Comparison of ENCODE assay signal across 26 cellular contexts in the genomic region with DNA sequence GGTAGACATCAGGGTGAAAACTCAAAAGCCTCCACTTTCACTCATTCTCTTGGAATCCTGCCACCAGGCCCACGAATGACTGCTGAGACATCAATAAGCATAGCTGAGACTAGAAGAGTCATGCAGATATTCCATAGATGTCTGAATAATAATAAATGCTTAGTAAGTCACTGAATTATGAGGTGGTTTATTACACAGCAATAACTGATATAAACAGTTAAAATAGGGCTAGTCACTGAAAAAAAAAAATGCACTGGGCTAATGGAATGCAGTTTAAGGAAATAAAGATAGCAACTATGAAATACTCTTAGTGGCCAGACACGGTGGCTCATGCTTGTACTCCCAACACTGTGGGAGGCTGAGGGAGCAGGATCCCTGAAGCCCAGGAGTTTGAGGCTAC.
DNase-seq lines count a peak whose midpoint lies in the region; ATAC-seq, FAIRE-seq and TF ChIP-seq lines count a peak whose summit lies in the region.
"Had no signal": no experiment of that assay in that cellular context is flagged by ENCODE, and none has a peak within 500 bp of the region (broad histone marks: within the 10 kb centered on the region; RNA-seq: fewer than 3 reads in every experiment).

No MANE protein-coding gene starts in this region.

- in situ Hi-C loops in brain microvascular endothelial cell (cut with HindIII; ENCODE audit: low pct_ligation_motif_present, low sequenced_read_pairs), result no loop called here

- H3K4me3 ChIP-seq in brain microvascular endothelial cell (ENCODE audit: low read depth, low read length), result no peak overlapping the region
- H3K4me3 ChIP-seq in testis, result no peak overlapping the region
- H3K4me3 ChIP-seq: SJCRH30 had no signal

- H3K9me3 ChIP-seq in testis, result no peaks in the 10 kb centered on the region
- H3K9me3 ChIP-seq: SJCRH30 had no signal

- no peak for ATAC-seq in GM21367 (IDR thresholded peaks at IDR 0.05; ENCODE audit: unreplicated experiment)
- ATAC-seq: HCT116, Right ventricle myocardium inferior, SK-N-SH treated with all-trans-retinoic acid at 6 μM for 48 hours had no signal

- no peaks in the 10 kb centered on the region for H3K27me3 ChIP-seq in brain microvascular endothelial cell (replicated peaks)
- no peaks in the 10 kb centered on the region for H3K27me3 ChIP-seq in testis
- H3K27me3 ChIP-seq: SJCRH30 had no signal

- intact Hi-C loops in testis (cut with DNase I; ENCODE audit: low total_unique reads), result no loop called here

- peak; percentile 13 for DNase-seq in AG08396 (ENCODE audit: low spot score)
- DNase-seq in RCC 7860 (ENCODE audit: low spot score), result peak; percentile 24
- DNase-seq in brain microvascular endothelial cell, result peak; percentile 54
- peak; percentile 67 for DNase-seq in iris pigment epithelial cell (ENCODE audit: low read depth)
- DNase-seq in DMS114 treated with DMSO at 0.1 percent for 48 hours (lab: John Stamatoyannopoulos, UW; ENCODE audit: unreplicated experiment), result no peak
- no peak for DNase-seq in testis
- DNase-seq in LoVo (ENCODE audit: low spot score), result no peak
- DNase-seq: Calu3, DMS153, DND-41, NCI-H1092, NCI-H1436, NCI-H187, NCI-H2081 treated with DMSO at 0.1 percent for 48 hours, NCI-H2171, NCI-H345, NCI-H510A treated with DMSO at 0.1 percent for 48 hours, NCI-H748 treated with DMSO at 0.1 percent for 48 hours, SJCRH30 had no signal

- TF ChIP-seq CTCF in brain microvascular endothelial cell (IDR thresholded peaks at IDR 0.05; ENCODE audit: low read depth, low read length, missing control alignments) (no peak), testis (IDR thresholded peaks at IDR 0.05) (no peak)

- peak overlapping the region; percentile 34 for H3K27ac ChIP-seq in brain microvascular endothelial cell
- no peak overlapping the region for H3K27ac ChIP-seq in testis
- H3K27ac ChIP-seq: 22Rv1, KMS-11, SJCRH30 had no signal

- no peak for TF ChIP-seq POLR2A in testis (IDR thresholded peaks at IDR 0.05)

- no peak for FAIRE-seq in RCC 7860 (lab: Jason Lieb, UNC)
- FAIRE-seq: H1 had no signal

- H3K4me1 ChIP-seq in testis, result no peaks in the 10 kb centered on the region
- H3K4me1 ChIP-seq: SJCRH30 had no signal

- WGBS in testis, 2 donors, result 41 to 57% methylated on average over 2 of the region's 2 CpGs

- H3K36me3 ChIP-seq in brain microvascular endothelial cell (replicated peaks) (no peaks in the 10 kb centered on the region), testis (ENCODE audit: low read depth, missing control alignments) (no peaks in the 10 kb centered on the region)
- H3K36me3 ChIP-seq: SJCRH30 had no signal

Comparison
In these comparisons a context has a peak if more than half of its experiments do, and no peak if none do; other contexts are left out.
1. DNase-seq: peak in AG08396 (single experiment), RCC 7860 (single experiment), brain microvascular endothelial cell (single experiment) and iris pigment epithelial cell (single experiment); none in DMS114 treated with DMSO at 0.1 percent for 48 hours (single experiment), testis (single experiment) and LoVo (single experiment).